ENCODE assay signal across 3 cellular contexts in genomic region chr2:710867-711266, GRCh38.
A peak's percentile ranks its signal among the peaks of the same experiment; 100 is the strongest.
TF ChIP-seq lines count a peak whose summit lies in the region.

No MANE protein-coding gene starts in this region.

TF ChIP-seq in A549, 52 proteins besides CTCF, POLR2A, EP300 and RAD21:
- peak; percentile 68 for TF ChIP-seq MAFK (IDR thresholded peaks at IDR 0.05; ENCODE audit: partially characterized antibody)
- no peak for TF ChIP-seq HOXA7 (CRISPR knock-in tag; IDR thresholded peaks at IDR 0.05)

TF ChIP-seq in IMR-90, 13 proteins besides CTCF, POLR2A, EP300 and RAD21:
- TF ChIP-seq CEBPB (IDR thresholded peaks at IDR 0.05; ENCODE audit: low read depth, low read length) (no peak), MAFK (IDR thresholded peaks at IDR 0.05; ENCODE audit: low read depth, low read length) (0 out of 2 replicates have a peak, but pooled peaks have one; percentile 46), ELK1 (IDR thresholded peaks at IDR 0.05; ENCODE audit: borderline replicate concordance, low read depth, low read length) (no peak), RFX5 (IDR thresholded peaks at IDR 0.05; ENCODE audit: low read depth, low read length) (no peak), USF2 (IDR thresholded peaks at IDR 0.05; ENCODE audit: low read depth, low read length) (no peak), MAZ (IDR thresholded peaks at IDR 0.05; ENCODE audit: borderline replicate concordance, low read depth, low read length) (no peak)

TF ChIP-seq in K562, 482 proteins besides CTCF, POLR2A, EP300 and RAD21:
- TF ChIP-seq RBM39 (optimal IDR thresholded peaks at IDR 0.05; ENCODE audit: low read depth, low read length), result no peak
- TF ChIP-seq ZNF316 (IDR thresholded peaks at IDR 0.05), result peak; percentile 26; the same call in 1 of the 2 replicates
- TF ChIP-seq PYGO2 (tag; IDR thresholded peaks at IDR 0.05), result no peak
- TF ChIP-seq ZEB2 (IDR thresholded peaks at IDR 0.05), result no peak
TF ChIP-seq in K562: peak in this region for 1.
